ENCODE assay signal across 23 cellular contexts in the genomic region with DNA sequence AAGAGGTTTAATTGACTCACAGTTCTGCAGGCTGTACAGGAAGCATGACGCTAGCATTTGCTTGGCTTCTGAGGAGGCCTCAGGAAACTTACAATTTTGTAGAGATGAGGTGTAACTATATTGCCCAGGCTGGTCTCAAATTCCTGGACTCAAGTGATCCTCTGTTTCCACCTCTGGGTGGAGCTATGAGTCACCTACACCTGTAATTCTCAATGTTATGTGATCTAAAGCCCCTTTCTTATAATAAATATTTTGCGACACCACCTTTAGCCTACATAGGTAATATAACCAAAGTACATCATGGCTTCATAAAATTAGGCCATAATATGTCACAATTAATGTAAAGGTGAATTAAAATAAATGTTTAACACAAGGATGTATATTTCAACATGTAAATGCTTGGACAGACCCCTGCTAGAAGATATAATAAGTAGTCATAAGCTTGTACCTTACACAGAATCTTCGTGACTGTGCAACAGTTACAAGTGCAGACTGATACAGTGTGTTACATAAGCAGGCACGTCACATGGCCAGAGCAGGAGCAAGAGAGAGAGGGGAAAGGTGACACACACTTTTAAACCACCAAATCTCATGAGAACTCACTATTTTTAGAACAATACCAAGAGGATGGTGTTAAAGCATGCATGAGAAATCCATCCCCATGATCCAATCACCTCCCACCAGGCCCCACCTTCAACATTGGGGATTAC. TPM values are rescaled to one million over a fixed set of nuclear protein-coding genes. Genes with fewer than 3 reads are reported as not detected.
"Had no signal": no experiment of that assay in that cellular context is flagged by ENCODE, and none has a peak within 500 bp of the region (broad histone marks: within the 10 kb centered on the region; RNA-seq: fewer than 3 reads in every experiment).

No MANE protein-coding gene starts in this region.

- H3K4me3 ChIP-seq: cardiac muscle cell, dorsolateral prefrontal cortex, psoas muscle, right lobe of liver, stomach, thoracic aorta, uterus had no signal

- DNase-seq: activated CD4-positive, alpha-beta memory T cell treated with anti-CD3 and anti-CD28 coated beads for 36 hours; activated CD4-positive, alpha-beta T cell treated with anti-CD3 and anti-CD28 coated beads for 1 hour; activated effector memory CD4-positive, alpha-beta T cell treated with Interleukin-2 at 50 U/mL for 16 hours; activated naive CD4-positive, alpha-beta T cell treated with anti-CD3 and anti-CD28 coated beads, Interleukin-2, amount 50 U/mL, for 16 hours; activated T-cell treated with anti-CD3 and anti-CD28 coated beads, Interleukin-2, amount 50 U/mL, for 24 hours; dorsolateral prefrontal cortex; hypothalamus; kidney; nephron progenitor cell; psoas muscle; stimulated activated CD4-positive, alpha-beta T cell treated with anti-CD3 and anti-CD28 coated beads, Interleukin-2, amount 100 ng/mL, for 24 hours; stomach; T-helper 1 cell; T1000; uterus had no signal

- ATAC-seq: psoas muscle had no signal

- H3K27me3 Mint-ChIP-seq: activated CD4-positive, alpha-beta memory T cell treated with anti-CD3 and anti-CD28 coated beads for 36 hours; activated T-cell treated with anti-CD3 and anti-CD28 coated beads, Interleukin-2, amount 50 U/mL, for 24 hours had no signal

- H3K9me3 Mint-ChIP-seq: activated CD4-positive, alpha-beta memory T cell treated with anti-CD3 and anti-CD28 coated beads for 36 hours; activated T-cell treated with anti-CD3 and anti-CD28 coated beads, Interleukin-2, amount 50 U/mL, for 24 hours; nephron progenitor cell had no signal

- H3K36me3 Mint-ChIP-seq: activated CD4-positive, alpha-beta memory T cell treated with anti-CD3 and anti-CD28 coated beads for 36 hours had no signal

- H3K27ac Mint-ChIP-seq: activated CD4-positive, alpha-beta memory T cell treated with anti-CD3 and anti-CD28 coated beads for 36 hours; activated T-cell treated with anti-CD3 and anti-CD28 coated beads, Interleukin-2, amount 50 U/mL, for 24 hours; nephron progenitor cell had no signal

- H3K4me1 ChIP-seq: right lobe of liver, uterus had no signal

- H3K4me3 Mint-ChIP-seq: activated CD4-positive, alpha-beta memory T cell treated with anti-CD3 and anti-CD28 coated beads for 36 hours; activated T-cell treated with anti-CD3 and anti-CD28 coated beads, Interleukin-2, amount 50 U/mL, for 24 hours; nephron progenitor cell had no signal

- H3K36me3 ChIP-seq: cardiac muscle cell, right lobe of liver, stomach, thoracic aorta, uterus had no signal

- H3K9me3 ChIP-seq: psoas muscle, right lobe of liver, stomach, thoracic aorta, uterus had no signal

- H3K27me3 ChIP-seq: cardiac muscle cell, dorsolateral prefrontal cortex, right lobe of liver, stomach, uterus had no signal

- H3K27ac ChIP-seq: cardiac muscle cell, dorsolateral prefrontal cortex, psoas muscle, right lobe of liver, thoracic aorta, uterus, VCaP had no signal

RNA-seq across cellular contexts. Expression of a gene that starts 29.8 kb away (rescaled TPM):
- total RNA-seq: activated CD4-positive, alpha-beta memory T cell treated with anti-CD3 and anti-CD28 coated beads for 36 hours; cardiac muscle cell; dorsolateral prefrontal cortex; kidney; lower leg skin; mesenteric fat pad; omental fat pad; psoas muscle; right lobe of liver; thoracic aorta; uterus had no signal
- polyA plus RNA-seq: esophagus had no signal
